Comparison of ENCODE assay signal across 1 cellular context in genomic region chr1:156118175-156118868, GRCh38.
A peak's percentile ranks its signal among the peaks of the same experiment; 100 is the strongest.
TF ChIP-seq lines count a peak whose summit lies in the region.

No MANE protein-coding gene starts in this region.

TF ChIP-seq in HepG2, 621 proteins besides CTCF, POLR2A, EP300 and RAD21 (continued from another document and continues in another):
- TF ChIP-seq PAXIP1 (CRISPR knock-in tag; conservative IDR thresholded peaks at IDR 0.05) (peak; percentile 90), ZNF143 (CRISPR knock-in tag; IDR thresholded peaks at IDR 0.05) (no peak), ZNF775 (CRISPR knock-in tag; IDR thresholded peaks at IDR 0.05; ENCODE audit: borderline replicate concordance) (peak; percentile 83; the same call in 1 of the 2 replicates), CBX5 (CRISPR knock-in tag; IDR thresholded peaks at IDR 0.05; ENCODE audit: borderline replicate concordance) (peak; percentile 81; the same call in 1 of the 2 replicates), ZC3H4 (CRISPR knock-in tag; IDR thresholded peaks at IDR 0.05; ENCODE audit: borderline replicate concordance) (0 out of 2 replicates have a peak, but pooled peaks have one; percentile 27), SOX5 (CRISPR knock-in tag; IDR thresholded peaks at IDR 0.05; ENCODE audit: borderline replicate concordance) (peak; percentile 32; the same call in 1 of the 2 replicates), ZFP90 (CRISPR knock-in tag; IDR thresholded peaks at IDR 0.05; ENCODE audit: borderline replicate concordance) (no peak), MIER2 (CRISPR knock-in tag; IDR thresholded peaks at IDR 0.05) (no peak), ZBTB43 (CRISPR knock-in tag; conservative IDR thresholded peaks at IDR 0.05) (peak; percentile 79; the same call in 1 of the 2 replicates), PITX1 (CRISPR knock-in tag; IDR thresholded peaks at IDR 0.05) (peak; percentile 58), SOX6 (IDR thresholded peaks at IDR 0.05) (no peak), SOX6 (CRISPR knock-in tag; IDR thresholded peaks at IDR 0.05) (peak; percentile 53), ZIK1 (CRISPR knock-in tag; IDR thresholded peaks at IDR 0.05; ENCODE audit: borderline replicate concordance, low read depth) (no peak), MTA1 (CRISPR knock-in tag; IDR thresholded peaks at IDR 0.05; ENCODE audit: borderline replicate concordance) (0 out of 2 replicates have a peak, but pooled peaks have one; percentile 37), ZNF121 (CRISPR knock-in tag; IDR thresholded peaks at IDR 0.05) (peak; percentile 27; the same call in 1 of the 2 replicates), SALL1 (CRISPR knock-in tag; IDR thresholded peaks at IDR 0.05) (peak; percentile 60; the same call in 1 of the 2 replicates), ELF4 (CRISPR knock-in tag; IDR thresholded peaks at IDR 0.05; ENCODE audit: borderline replicate concordance) (peak; percentile 83), ZNF441 (CRISPR knock-in tag; IDR thresholded peaks at IDR 0.05; ENCODE audit: borderline replicate concordance) (peak; percentile 32; the same call in 1 of the 2 replicates), ZNF292 (CRISPR knock-in tag; IDR thresholded peaks at IDR 0.05; ENCODE audit: borderline replicate concordance, low read depth) (0 out of 2 replicates have a peak, but pooled peaks have one; percentile 27), SP1 (IDR thresholded peaks at IDR 0.05) (no peak), SP1 (CRISPR knock-in tag; IDR thresholded peaks at IDR 0.05) (peak; percentile 38; the same call in 1 of the 2 replicates), HNF4A (CRISPR knock-in tag; IDR thresholded peaks at IDR 0.05) (peak; percentile 54), NCOA2 (CRISPR knock-in tag; IDR thresholded peaks at IDR 0.05) (0 out of 2 replicates have a peak, but pooled peaks have one; percentile 39), IRF2 (CRISPR knock-in tag; IDR thresholded peaks at IDR 0.05) (no peak), ZNF709 (CRISPR knock-in tag; IDR thresholded peaks at IDR 0.05) (peak; percentile 29; the same call in 1 of the 2 replicates), HINFP (CRISPR knock-in tag; IDR thresholded peaks at IDR 0.05; ENCODE audit: low read depth) (0 out of 2 replicates have a peak, but pooled peaks have one; percentile 17), KLF15 (CRISPR knock-in tag; IDR thresholded peaks at IDR 0.05; ENCODE audit: borderline replicate concordance) (no peak), NFIB (CRISPR knock-in tag; IDR thresholded peaks at IDR 0.05; ENCODE audit: borderline replicate concordance) (no peak), HOXA3 (CRISPR knock-in tag; IDR thresholded peaks at IDR 0.05) (peak; percentile 60), LCORL (IDR thresholded peaks at IDR 0.05) (no peak), LCORL (CRISPR knock-in tag; IDR thresholded peaks at IDR 0.05) (peak; percentile 98), NAIF1 (CRISPR knock-in tag; IDR thresholded peaks at IDR 0.05; ENCODE audit: borderline replicate concordance) (no peak), ZSCAN25 (CRISPR knock-in tag; IDR thresholded peaks at IDR 0.05) (peak; percentile 73), GABPB1 (CRISPR knock-in tag; IDR thresholded peaks at IDR 0.05) (0 out of 2 replicates have a peak, but pooled peaks have one; percentile 28), BCL6 (CRISPR knock-in tag; IDR thresholded peaks at IDR 0.05) (peak; percentile 12; the same call in 1 of the 2 replicates), KAT8 (CRISPR knock-in tag; IDR thresholded peaks at IDR 0.05) (peak; percentile 43; the same call in 1 of the 2 replicates)
- TF ChIP-seq, protein P1, sequence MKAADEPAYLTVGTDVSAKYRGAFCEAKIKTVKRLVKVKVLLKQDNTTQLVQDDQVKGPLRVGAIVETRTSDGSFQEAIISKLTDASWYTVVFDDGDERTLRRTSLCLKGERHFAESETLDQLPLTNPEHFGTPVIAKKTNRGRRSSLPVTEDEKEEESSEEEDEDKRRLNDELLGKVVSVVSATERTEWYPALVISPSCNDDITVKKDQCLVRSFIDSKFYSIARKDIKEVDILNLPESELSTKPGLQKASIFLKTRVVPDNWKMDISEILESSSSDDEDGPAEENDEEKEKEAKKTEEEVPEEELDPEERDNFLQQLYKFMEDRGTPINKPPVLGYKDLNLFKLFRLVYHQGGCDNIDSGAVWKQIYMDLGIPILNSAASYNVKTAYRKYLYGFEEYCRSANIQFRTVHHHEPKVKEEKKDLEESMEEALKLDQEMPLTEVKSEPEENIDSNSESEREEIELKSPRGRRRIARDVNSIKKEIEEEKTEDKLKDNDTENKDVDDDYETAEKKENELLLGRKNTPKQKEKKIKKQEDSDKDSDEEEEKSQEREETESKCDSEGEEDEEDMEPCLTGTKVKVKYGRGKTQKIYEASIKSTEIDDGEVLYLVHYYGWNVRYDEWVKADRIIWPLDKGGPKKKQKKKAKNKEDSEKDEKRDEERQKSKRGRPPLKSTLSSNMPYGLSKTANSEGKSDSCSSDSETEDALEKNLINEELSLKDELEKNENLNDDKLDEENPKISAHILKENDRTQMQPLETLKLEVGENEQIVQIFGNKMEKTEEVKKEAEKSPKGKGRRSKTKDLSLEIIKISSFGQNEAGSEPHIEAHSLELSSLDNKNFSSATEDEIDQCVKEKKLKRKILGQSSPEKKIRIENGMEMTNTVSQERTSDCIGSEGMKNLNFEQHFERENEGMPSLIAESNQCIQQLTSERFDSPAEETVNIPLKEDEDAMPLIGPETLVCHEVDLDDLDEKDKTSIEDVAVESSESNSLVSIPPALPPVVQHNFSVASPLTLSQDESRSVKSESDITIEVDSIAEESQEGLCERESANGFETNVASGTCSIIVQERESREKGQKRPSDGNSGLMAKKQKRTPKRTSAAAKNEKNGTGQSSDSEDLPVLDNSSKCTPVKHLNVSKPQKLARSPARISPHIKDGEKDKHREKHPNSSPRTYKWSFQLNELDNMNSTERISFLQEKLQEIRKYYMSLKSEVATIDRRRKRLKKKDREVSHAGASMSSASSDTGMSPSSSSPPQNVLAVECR (CRISPR knock-in tag; IDR thresholded peaks at IDR 0.05; ENCODE audit: borderline replicate concordance): peak; percentile 79
- TF ChIP-seq, protein P2, sequence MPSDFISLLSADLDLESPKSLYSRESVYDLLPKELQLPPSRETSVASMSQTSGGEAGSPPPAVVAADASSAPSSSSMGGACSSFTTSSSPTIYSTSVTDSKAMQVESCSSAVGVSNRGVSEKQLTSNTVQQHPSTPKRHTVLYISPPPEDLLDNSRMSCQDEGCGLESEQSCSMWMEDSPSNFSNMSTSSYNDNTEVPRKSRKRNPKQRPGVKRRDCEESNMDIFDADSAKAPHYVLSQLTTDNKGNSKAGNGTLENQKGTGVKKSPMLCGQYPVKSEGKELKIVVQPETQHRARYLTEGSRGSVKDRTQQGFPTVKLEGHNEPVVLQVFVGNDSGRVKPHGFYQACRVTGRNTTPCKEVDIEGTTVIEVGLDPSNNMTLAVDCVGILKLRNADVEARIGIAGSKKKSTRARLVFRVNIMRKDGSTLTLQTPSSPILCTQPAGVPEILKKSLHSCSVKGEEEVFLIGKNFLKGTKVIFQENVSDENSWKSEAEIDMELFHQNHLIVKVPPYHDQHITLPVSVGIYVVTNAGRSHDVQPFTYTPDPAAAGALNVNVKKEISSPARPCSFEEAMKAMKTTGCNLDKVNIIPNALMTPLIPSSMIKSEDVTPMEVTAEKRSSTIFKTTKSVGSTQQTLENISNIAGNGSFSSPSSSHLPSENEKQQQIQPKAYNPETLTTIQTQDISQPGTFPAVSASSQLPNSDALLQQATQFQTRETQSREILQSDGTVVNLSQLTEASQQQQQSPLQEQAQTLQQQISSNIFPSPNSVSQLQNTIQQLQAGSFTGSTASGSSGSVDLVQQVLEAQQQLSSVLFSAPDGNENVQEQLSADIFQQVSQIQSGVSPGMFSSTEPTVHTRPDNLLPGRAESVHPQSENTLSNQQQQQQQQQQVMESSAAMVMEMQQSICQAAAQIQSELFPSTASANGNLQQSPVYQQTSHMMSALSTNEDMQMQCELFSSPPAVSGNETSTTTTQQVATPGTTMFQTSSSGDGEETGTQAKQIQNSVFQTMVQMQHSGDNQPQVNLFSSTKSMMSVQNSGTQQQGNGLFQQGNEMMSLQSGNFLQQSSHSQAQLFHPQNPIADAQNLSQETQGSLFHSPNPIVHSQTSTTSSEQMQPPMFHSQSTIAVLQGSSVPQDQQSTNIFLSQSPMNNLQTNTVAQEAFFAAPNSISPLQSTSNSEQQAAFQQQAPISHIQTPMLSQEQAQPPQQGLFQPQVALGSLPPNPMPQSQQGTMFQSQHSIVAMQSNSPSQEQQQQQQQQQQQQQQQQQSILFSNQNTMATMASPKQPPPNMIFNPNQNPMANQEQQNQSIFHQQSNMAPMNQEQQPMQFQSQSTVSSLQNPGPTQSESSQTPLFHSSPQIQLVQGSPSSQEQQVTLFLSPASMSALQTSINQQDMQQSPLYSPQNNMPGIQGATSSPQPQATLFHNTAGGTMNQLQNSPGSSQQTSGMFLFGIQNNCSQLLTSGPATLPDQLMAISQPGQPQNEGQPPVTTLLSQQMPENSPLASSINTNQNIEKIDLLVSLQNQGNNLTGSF (CRISPR knock-in tag; IDR thresholded peaks at IDR 0.05): no peak
- TF ChIP-seq, protein P3, sequence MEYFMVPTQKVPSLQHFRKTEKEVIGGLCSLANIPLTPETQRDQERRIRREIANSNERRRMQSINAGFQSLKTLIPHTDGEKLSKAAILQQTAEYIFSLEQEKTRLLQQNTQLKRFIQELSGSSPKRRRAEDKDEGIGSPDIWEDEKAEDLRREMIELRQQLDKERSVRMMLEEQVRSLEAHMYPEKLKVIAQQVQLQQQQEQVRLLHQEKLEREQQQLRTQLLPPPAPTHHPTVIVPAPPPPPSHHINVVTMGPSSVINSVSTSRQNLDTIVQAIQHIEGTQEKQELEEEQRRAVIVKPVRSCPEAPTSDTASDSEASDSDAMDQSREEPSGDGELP (IDR thresholded peaks at IDR 0.05; ENCODE audit: borderline replicate concordance, low read depth): peak; percentile 42; the same call in 1 of the 2 replicates
- TF ChIP-seq, protein P4, sequence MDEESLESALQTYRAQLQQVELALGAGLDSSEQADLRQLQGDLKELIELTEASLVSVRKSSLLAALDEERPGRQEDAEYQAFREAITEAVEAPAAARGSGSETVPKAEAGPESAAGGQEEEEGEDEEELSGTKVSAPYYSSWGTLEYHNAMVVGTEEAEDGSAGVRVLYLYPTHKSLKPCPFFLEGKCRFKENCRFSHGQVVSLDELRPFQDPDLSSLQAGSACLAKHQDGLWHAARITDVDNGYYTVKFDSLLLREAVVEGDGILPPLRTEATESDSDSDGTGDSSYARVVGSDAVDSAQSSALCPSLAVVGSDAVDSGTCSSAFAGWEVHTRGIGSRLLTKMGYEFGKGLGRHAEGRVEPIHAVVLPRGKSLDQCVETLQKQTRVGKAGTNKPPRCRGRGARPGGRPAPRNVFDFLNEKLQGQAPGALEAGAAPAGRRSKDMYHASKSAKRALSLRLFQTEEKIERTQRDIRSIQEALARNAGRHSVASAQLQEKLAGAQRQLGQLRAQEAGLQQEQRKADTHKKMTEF (CRISPR knock-in tag; IDR thresholded peaks at IDR 0.05): peak; percentile 51; the same call in 1 of the 2 replicates
